In the genomic region with DNA sequence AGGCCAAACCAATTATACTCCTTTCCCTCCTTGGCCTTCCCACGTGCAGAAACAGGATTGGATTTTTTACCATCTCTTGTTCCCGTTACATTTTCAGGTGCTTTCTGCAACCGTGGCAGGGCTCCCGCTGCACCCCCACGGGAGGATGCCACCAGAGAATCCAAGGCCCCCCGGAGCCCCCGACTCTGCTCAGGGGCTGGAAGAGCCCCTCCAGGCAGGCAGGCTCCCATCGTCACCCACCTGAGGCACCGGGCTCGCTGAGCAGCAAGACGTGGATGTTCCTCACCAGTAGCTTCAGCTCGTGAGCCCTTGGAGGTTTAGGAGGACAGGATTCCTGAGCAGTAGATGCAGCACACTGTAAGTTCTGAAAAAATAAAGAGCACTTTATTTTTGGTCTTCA, we compare ENCODE assay signal across 34 cellular contexts.
"Had no signal": no experiment of that assay in that cellular context is flagged by ENCODE, and none has a peak within 500 bp of the region (broad histone marks: within the 10 kb centered on the region; RNA-seq: fewer than 3 reads in every experiment).

No MANE protein-coding gene starts in this region.

- H3K27ac Mint-ChIP-seq: activated B cell treated with CpG ODN at 0.5 μM for 24 hours; activated CD4-positive, alpha-beta memory T cell treated with anti-CD3 and anti-CD28 coated beads for 36 hours; activated CD4-positive, alpha-beta T cell treated with anti-CD3 and anti-CD28 coated beads, Interleukin-2, amount 10 ng/mL, durations not matched to agents 24 days and 14 days; activated CD8-positive, alpha-beta T cell treated with anti-CD3 and anti-CD28 coated beads for 36 hours; activated naive CD4-positive, alpha-beta T cell treated with anti-CD3 and anti-CD28 coated beads, Interleukin-2, amount 10 ng/mL, durations not matched to agents 7 days and 5 days; activated naive CD4-positive, alpha-beta T cell treated with anti-CD3 and anti-CD28 coated beads, Interleukin-2, amount 50 U/mL, for 24 hours; activated naive CD8-positive, alpha-beta T cell; activated naive CD8-positive, alpha-beta T cell treated with anti-CD3 and anti-CD28 coated beads, Interleukin-2, amount 10 ng/mL, durations not matched to agents 7 days and 5 days; activated naive CD8-positive, alpha-beta T cell treated with anti-CD3 and anti-CD28 coated beads, Interleukin-2, amount 50 U/mL, for 24 hours; activated T-cell treated with anti-CD3 and anti-CD28 coated beads, Interleukin-2, amount 50 U/mL, for 24 hours; activated T-helper 2 cell treated with anti-CD3 and anti-CD28 coated beads, Interferon-gamma antibody, Interleukin-2, Interleukin-4, amounts not matched to agents 10 μg/mL and 5 μg/mL and 100 μg/mL, durations not matched to agents 14 hours and 24 hours and 36 hours; T-helper 2 cell treated with Interferon-gamma antibody and Interleukin-4, amounts not matched to agents 5 μg/mL and 100 μg/mL, for 36 hours had no signal

- H3K4me3 ChIP-seq: body of pancreas, breast epithelium had no signal

- H3K4me1 ChIP-seq: body of pancreas, breast epithelium had no signal

- ATAC-seq: activated CD8-positive, alpha-beta T cell treated with anti-CD3 and anti-CD28 coated beads for 36 hours; activated naive CD8-positive, alpha-beta T cell treated with anti-CD3 and anti-CD28 coated beads, Interleukin-2, amount 50 U/mL, for 24 hours; body of pancreas had no signal

- H3K36me3 ChIP-seq: breast epithelium had no signal

- H3K9me3 ChIP-seq: body of pancreas, breast epithelium had no signal

- FAIRE-seq: astrocyte, TTC549 had no signal

- DNase-seq: activated B cell treated with CpG ODN at 0.5 μM for 24 hours; activated CD4-positive, alpha-beta memory T cell treated with anti-CD3 and anti-CD28 coated beads for 36 hours; activated CD4-positive, alpha-beta T cell treated with anti-CD3 and anti-CD28 coated beads for 4 hours; activated CD4-positive, alpha-beta T cell treated with anti-CD3 and anti-CD28 coated beads, Interleukin-2, amount 10 ng/mL, durations not matched to agents 24 days and 14 days; activated CD4-positive, alpha-beta T cell treated with anti-CD3 and anti-CD28 coated beads, Interleukin-2, amount 50 U/mL, for 1 hour; activated CD4-positive, alpha-beta T cell treated with anti-CD3 and anti-CD28 coated beads, Interleukin-2, amount 50 U/mL, for 4 hours; activated CD4-positive, CD25-positive, alpha-beta regulatory T cell treated with anti-CD3 and anti-CD28 coated beads, Interleukin-2, amount 50 U/mL, for 72 hours; activated CD8-positive, alpha-beta memory T cell treated with anti-CD3 and anti-CD28 coated beads, Interleukin-2, amount 50 U/mL, for 4 hours; activated CD8-positive, alpha-beta T cell treated with anti-CD3 and anti-CD28 coated beads for 36 hours; activated effector memory CD4-positive, alpha-beta T cell treated with Interleukin-2 at 50 U/mL for 16 hours; activated gamma-delta T cell; activated naive CD4-positive, alpha-beta T cell treated with anti-CD3 and anti-CD28 coated beads, Interleukin-2, amount 10 ng/mL, durations not matched to agents 7 days and 5 days; activated naive CD4-positive, alpha-beta T cell treated with Interleukin-2 at 50 U/mL for 16 hours; activated naive CD8-positive, alpha-beta T cell treated with anti-CD3 and anti-CD28 coated beads, Interleukin-2, amount 10 ng/mL, durations not matched to agents 7 days and 5 days; activated naive CD8-positive, alpha-beta T cell treated with anti-CD3 and anti-CD28 coated beads, Interleukin-2, amount 50 U/mL, for 24 hours; activated T-cell treated with anti-CD3 and anti-CD28 coated beads for 4 hours; activated T-cell treated with anti-CD3 and anti-CD28 coated beads, Interleukin-2, amount 50 U/mL, for 24 hours; activated T-cell treated with anti-CD3 and anti-CD28 coated beads, Interleukin-2, amount 50 U/mL, for 48 hours; body of pancreas; brain microvascular endothelial cell; central memory CD4-positive, alpha-beta T cell; cerebellar nuclear complex; T-helper 1 cell; T-helper 2 cell; T-helper 9 cell had no signal

- H3K27me3 Mint-ChIP-seq: activated B cell treated with CpG ODN at 0.5 μM for 24 hours; activated CD4-positive, alpha-beta memory T cell treated with anti-CD3 and anti-CD28 coated beads for 36 hours; activated CD4-positive, alpha-beta T cell treated with anti-CD3 and anti-CD28 coated beads, Interleukin-2, amount 10 ng/mL, durations not matched to agents 24 days and 14 days; activated CD8-positive, alpha-beta T cell treated with anti-CD3 and anti-CD28 coated beads for 36 hours; activated naive CD4-positive, alpha-beta T cell treated with anti-CD3 and anti-CD28 coated beads, Interleukin-2, amount 10 ng/mL, durations not matched to agents 7 days and 5 days; activated naive CD4-positive, alpha-beta T cell treated with anti-CD3 and anti-CD28 coated beads, Interleukin-2, amount 50 U/mL, for 24 hours; activated naive CD8-positive, alpha-beta T cell; activated naive CD8-positive, alpha-beta T cell treated with anti-CD3 and anti-CD28 coated beads, Interleukin-2, amount 10 ng/mL, durations not matched to agents 7 days and 5 days; activated naive CD8-positive, alpha-beta T cell treated with anti-CD3 and anti-CD28 coated beads, Interleukin-2, amount 50 U/mL, for 24 hours; activated T-cell treated with anti-CD3 and anti-CD28 coated beads, Interleukin-2, amount 50 U/mL, for 24 hours had no signal

- H3K4me3 Mint-ChIP-seq: activated B cell treated with CpG ODN at 0.5 μM for 24 hours; activated CD4-positive, alpha-beta memory T cell treated with anti-CD3 and anti-CD28 coated beads for 36 hours; activated CD4-positive, alpha-beta T cell treated with anti-CD3 and anti-CD28 coated beads, Interleukin-2, amount 10 ng/mL, durations not matched to agents 24 days and 14 days; activated CD8-positive, alpha-beta T cell treated with anti-CD3 and anti-CD28 coated beads for 36 hours; activated naive CD4-positive, alpha-beta T cell treated with anti-CD3 and anti-CD28 coated beads, Interleukin-2, amount 10 ng/mL, durations not matched to agents 7 days and 5 days; activated naive CD4-positive, alpha-beta T cell treated with anti-CD3 and anti-CD28 coated beads, Interleukin-2, amount 50 U/mL, for 24 hours; activated naive CD8-positive, alpha-beta T cell; activated naive CD8-positive, alpha-beta T cell treated with anti-CD3 and anti-CD28 coated beads, Interleukin-2, amount 10 ng/mL, durations not matched to agents 7 days and 5 days; activated naive CD8-positive, alpha-beta T cell treated with anti-CD3 and anti-CD28 coated beads, Interleukin-2, amount 50 U/mL, for 24 hours; activated T-cell treated with anti-CD3 and anti-CD28 coated beads, Interleukin-2, amount 50 U/mL, for 24 hours; T-helper 1 cell treated with Interleukin-12 subunit alpha and Interleukin-12 subunit beta and Interleukin-4 antibody, amounts not matched to agents 30 μg/mL and 1 μg/mL, for 36 hours; T-helper 2 cell treated with Interferon-gamma antibody and Interleukin-4, amounts not matched to agents 5 μg/mL and 100 μg/mL, for 36 hours had no signal

- H3K27ac ChIP-seq: body of pancreas, brain microvascular endothelial cell, breast epithelium, VCaP had no signal

- H3K9me3 Mint-ChIP-seq: activated B cell treated with CpG ODN at 0.5 μM for 24 hours; activated CD4-positive, alpha-beta memory T cell treated with anti-CD3 and anti-CD28 coated beads for 36 hours; activated CD4-positive, alpha-beta T cell treated with anti-CD3 and anti-CD28 coated beads, Interleukin-2, amount 10 ng/mL, durations not matched to agents 24 days and 14 days; activated CD8-positive, alpha-beta T cell treated with anti-CD3 and anti-CD28 coated beads for 36 hours; activated naive CD4-positive, alpha-beta T cell treated with anti-CD3 and anti-CD28 coated beads, Interleukin-2, amount 10 ng/mL, durations not matched to agents 7 days and 5 days; activated naive CD4-positive, alpha-beta T cell treated with anti-CD3 and anti-CD28 coated beads, Interleukin-2, amount 50 U/mL, for 24 hours; activated naive CD8-positive, alpha-beta T cell treated with anti-CD3 and anti-CD28 coated beads, Interleukin-2, amount 10 ng/mL, durations not matched to agents 7 days and 5 days; activated naive CD8-positive, alpha-beta T cell treated with anti-CD3 and anti-CD28 coated beads, Interleukin-2, amount 50 U/mL, for 24 hours; activated T-cell treated with anti-CD3 and anti-CD28 coated beads, Interleukin-2, amount 50 U/mL, for 24 hours; activated T-helper 2 cell treated with anti-CD3 and anti-CD28 coated beads, Interferon-gamma antibody, Interleukin-2, Interleukin-4, amounts not matched to agents 10 μg/mL and 5 μg/mL and 100 μg/mL, durations not matched to agents 14 hours and 24 hours and 36 hours; T-helper 1 cell treated with Interleukin-12 subunit alpha and Interleukin-12 subunit beta and Interleukin-4 antibody, amounts not matched to agents 30 μg/mL and 1 μg/mL, for 36 hours; T-helper 2 cell treated with Interferon-gamma antibody and Interleukin-4, amounts not matched to agents 5 μg/mL and 100 μg/mL, for 36 hours had no signal

- H3K4me1 Mint-ChIP-seq: activated B cell treated with CpG ODN at 0.5 μM for 24 hours; activated CD4-positive, alpha-beta T cell treated with anti-CD3 and anti-CD28 coated beads, Interleukin-2, amount 10 ng/mL, durations not matched to agents 24 days and 14 days; activated naive CD4-positive, alpha-beta T cell treated with anti-CD3 and anti-CD28 coated beads, Interleukin-2, amount 10 ng/mL, durations not matched to agents 7 days and 5 days; activated naive CD4-positive, alpha-beta T cell treated with anti-CD3 and anti-CD28 coated beads, Interleukin-2, amount 50 U/mL, for 24 hours; activated naive CD8-positive, alpha-beta T cell treated with anti-CD3 and anti-CD28 coated beads, Interleukin-2, amount 10 ng/mL, durations not matched to agents 7 days and 5 days; activated naive CD8-positive, alpha-beta T cell treated with anti-CD3 and anti-CD28 coated beads, Interleukin-2, amount 50 U/mL, for 24 hours had no signal

- H3K27me3 ChIP-seq: body of pancreas, brain microvascular endothelial cell, breast epithelium had no signal
